ENCODE assay signal across 1 cellular context in the genomic region with DNA sequence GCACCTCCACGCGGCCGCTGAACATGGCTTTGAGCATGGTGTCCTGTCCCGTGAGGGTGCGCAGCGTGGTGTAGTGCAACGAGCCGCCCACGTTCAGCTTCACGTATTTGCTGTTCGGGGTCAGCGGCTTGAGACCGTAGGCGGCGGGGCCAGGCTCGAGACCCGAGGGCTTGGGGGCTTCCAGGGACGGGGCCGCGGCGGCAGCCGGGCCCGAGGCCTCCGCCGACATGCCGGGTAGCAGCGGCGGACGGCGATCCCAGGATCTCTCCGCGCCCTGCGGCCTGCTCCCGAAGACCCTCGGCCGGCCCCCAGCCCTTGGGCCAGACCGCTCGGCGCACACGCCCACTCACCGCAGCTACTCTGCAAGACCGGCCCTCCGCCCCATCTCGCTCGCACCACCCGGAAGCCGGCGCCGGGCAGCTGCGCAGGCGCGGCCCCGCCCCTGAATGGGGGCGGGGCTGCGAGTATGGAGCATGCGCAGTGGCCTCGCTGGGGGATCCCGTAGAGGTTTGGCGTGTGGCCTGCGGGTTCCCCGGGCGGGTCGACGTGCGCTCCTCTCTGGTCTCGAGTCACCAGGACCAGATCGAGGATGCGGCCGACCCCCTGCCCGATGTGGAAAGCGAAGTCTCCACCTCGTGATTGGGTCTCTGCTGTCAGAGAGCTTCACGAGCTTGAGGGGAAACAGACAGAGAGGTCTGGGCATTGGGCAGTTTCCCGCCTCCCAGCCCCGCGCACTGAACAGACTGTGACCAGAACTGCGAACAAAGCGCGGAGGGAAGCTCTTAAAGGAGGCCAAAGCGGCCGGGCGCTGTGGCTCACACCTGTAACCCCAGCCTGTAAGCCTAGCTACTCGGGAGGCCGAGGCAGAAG.
A peak's percentile ranks its signal among the peaks of the same experiment; 100 is the strongest.
TF ChIP-seq lines count a peak whose summit lies in the region.

A gene with protein sequence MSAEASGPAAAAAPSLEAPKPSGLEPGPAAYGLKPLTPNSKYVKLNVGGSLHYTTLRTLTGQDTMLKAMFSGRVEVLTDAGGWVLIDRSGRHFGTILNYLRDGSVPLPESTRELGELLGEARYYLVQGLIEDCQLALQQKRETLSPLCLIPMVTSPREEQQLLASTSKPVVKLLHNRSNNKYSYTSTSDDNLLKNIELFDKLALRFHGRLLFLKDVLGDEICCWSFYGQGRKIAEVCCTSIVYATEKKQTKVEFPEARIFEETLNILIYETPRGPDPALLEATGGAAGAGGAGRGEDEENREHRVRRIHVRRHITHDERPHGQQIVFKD (minus strand): TSS at position 422 of the 870 bp plus-strand sequence. CDS start 193 bp downstream, at position 229.

TF ChIP-seq in K562, 482 proteins besides CTCF, POLR2A, EP300 and RAD21 (continued from another document and continues in another):
- TF ChIP-seq, protein P1, sequence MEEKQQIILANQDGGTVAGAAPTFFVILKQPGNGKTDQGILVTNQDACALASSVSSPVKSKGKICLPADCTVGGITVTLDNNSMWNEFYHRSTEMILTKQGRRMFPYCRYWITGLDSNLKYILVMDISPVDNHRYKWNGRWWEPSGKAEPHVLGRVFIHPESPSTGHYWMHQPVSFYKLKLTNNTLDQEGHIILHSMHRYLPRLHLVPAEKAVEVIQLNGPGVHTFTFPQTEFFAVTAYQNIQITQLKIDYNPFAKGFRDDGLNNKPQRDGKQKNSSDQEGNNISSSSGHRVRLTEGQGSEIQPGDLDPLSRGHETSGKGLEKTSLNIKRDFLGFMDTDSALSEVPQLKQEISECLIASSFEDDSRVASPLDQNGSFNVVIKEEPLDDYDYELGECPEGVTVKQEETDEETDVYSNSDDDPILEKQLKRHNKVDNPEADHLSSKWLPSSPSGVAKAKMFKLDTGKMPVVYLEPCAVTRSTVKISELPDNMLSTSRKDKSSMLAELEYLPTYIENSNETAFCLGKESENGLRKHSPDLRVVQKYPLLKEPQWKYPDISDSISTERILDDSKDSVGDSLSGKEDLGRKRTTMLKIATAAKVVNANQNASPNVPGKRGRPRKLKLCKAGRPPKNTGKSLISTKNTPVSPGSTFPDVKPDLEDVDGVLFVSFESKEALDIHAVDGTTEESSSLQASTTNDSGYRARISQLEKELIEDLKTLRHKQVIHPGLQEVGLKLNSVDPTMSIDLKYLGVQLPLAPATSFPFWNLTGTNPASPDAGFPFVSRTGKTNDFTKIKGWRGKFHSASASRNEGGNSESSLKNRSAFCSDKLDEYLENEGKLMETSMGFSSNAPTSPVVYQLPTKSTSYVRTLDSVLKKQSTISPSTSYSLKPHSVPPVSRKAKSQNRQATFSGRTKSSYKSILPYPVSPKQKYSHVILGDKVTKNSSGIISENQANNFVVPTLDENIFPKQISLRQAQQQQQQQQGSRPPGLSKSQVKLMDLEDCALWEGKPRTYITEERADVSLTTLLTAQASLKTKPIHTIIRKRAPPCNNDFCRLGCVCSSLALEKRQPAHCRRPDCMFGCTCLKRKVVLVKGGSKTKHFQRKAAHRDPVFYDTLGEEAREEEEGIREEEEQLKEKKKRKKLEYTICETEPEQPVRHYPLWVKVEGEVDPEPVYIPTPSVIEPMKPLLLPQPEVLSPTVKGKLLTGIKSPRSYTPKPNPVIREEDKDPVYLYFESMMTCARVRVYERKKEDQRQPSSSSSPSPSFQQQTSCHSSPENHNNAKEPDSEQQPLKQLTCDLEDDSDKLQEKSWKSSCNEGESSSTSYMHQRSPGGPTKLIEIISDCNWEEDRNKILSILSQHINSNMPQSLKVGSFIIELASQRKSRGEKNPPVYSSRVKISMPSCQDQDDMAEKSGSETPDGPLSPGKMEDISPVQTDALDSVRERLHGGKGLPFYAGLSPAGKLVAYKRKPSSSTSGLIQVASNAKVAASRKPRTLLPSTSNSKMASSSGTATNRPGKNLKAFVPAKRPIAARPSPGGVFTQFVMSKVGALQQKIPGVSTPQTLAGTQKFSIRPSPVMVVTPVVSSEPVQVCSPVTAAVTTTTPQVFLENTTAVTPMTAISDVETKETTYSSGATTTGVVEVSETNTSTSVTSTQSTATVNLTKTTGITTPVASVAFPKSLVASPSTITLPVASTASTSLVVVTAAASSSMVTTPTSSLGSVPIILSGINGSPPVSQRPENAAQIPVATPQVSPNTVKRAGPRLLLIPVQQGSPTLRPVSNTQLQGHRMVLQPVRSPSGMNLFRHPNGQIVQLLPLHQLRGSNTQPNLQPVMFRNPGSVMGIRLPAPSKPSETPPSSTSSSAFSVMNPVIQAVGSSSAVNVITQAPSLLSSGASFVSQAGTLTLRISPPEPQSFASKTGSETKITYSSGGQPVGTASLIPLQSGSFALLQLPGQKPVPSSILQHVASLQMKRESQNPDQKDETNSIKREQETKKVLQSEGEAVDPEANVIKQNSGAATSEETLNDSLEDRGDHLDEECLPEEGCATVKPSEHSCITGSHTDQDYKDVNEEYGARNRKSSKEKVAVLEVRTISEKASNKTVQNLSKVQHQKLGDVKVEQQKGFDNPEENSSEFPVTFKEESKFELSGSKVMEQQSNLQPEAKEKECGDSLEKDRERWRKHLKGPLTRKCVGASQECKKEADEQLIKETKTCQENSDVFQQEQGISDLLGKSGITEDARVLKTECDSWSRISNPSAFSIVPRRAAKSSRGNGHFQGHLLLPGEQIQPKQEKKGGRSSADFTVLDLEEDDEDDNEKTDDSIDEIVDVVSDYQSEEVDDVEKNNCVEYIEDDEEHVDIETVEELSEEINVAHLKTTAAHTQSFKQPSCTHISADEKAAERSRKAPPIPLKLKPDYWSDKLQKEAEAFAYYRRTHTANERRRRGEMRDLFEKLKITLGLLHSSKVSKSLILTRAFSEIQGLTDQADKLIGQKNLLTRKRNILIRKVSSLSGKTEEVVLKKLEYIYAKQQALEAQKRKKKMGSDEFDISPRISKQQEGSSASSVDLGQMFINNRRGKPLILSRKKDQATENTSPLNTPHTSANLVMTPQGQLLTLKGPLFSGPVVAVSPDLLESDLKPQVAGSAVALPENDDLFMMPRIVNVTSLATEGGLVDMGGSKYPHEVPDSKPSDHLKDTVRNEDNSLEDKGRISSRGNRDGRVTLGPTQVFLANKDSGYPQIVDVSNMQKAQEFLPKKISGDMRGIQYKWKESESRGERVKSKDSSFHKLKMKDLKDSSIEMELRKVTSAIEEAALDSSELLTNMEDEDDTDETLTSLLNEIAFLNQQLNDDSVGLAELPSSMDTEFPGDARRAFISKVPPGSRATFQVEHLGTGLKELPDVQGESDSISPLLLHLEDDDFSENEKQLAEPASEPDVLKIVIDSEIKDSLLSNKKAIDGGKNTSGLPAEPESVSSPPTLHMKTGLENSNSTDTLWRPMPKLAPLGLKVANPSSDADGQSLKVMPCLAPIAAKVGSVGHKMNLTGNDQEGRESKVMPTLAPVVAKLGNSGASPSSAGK (IDR thresholded peaks at IDR 0.05), result peak; percentile 96
- TF ChIP-seq U2AF2 (optimal IDR thresholded peaks at IDR 0.05; ENCODE audit: low read depth, low read length) (no peak), E2F3 (CRISPR knock-in tag; IDR thresholded peaks at IDR 0.05) (peak; percentile 92), WHSC1 (IDR thresholded peaks at IDR 0.05; ENCODE audit: low read length) (no peak), ZNF695 (CRISPR knock-in tag; IDR thresholded peaks at IDR 0.05) (no peak), CREM (IDR thresholded peaks at IDR 0.05; ENCODE audit: low read depth) (peak; percentile 48; the same call in 1 of the 2 replicates), SMAD3 (CRISPR knock-in tag; conservative IDR thresholded peaks at IDR 0.05) (no peak), GATAD2B (IDR thresholded peaks at IDR 0.05; ENCODE audit: borderline replicate concordance) (0 out of 2 replicates have a peak, but pooled peaks have one; percentile 49), MYC (IDR thresholded peaks at IDR 0.05; ENCODE audit: low read depth, low read length) (peak; percentile 51; the same call in 1 of the 2 replicates), MYC (CRISPR knock-in tag; IDR thresholded peaks at IDR 0.05; ENCODE audit: borderline replicate concordance, low read depth) (no peak), EGR1 (conservative IDR thresholded peaks at IDR 0.05) (peak; percentile 92), RFX7 (CRISPR knock-in tag; IDR thresholded peaks at IDR 0.05) (no peak), GABPB1 (CRISPR knock-in tag; IDR thresholded peaks at IDR 0.05) (peak; percentile 65), SMAD4 (CRISPR knock-in tag; conservative IDR thresholded peaks at IDR 0.05) (peak; percentile 45; the same call in 1 of the 2 replicates), TOE1 (IDR thresholded peaks at IDR 0.05; ENCODE audit: borderline replicate concordance) (peak; percentile 66; the same call in 1 of the 2 replicates), TOE1 (CRISPR knock-in tag; IDR thresholded peaks at IDR 0.05; ENCODE audit: borderline replicate concordance, low read depth) (no peak), TRIM28 (IDR thresholded peaks at IDR 0.05) (no peak), ZNF354B (CRISPR knock-in tag; IDR thresholded peaks at IDR 0.05) (no peak), BACH1 (tag; IDR thresholded peaks at IDR 0.05) (no peak)
- TF ChIP-seq, protein P2, sequence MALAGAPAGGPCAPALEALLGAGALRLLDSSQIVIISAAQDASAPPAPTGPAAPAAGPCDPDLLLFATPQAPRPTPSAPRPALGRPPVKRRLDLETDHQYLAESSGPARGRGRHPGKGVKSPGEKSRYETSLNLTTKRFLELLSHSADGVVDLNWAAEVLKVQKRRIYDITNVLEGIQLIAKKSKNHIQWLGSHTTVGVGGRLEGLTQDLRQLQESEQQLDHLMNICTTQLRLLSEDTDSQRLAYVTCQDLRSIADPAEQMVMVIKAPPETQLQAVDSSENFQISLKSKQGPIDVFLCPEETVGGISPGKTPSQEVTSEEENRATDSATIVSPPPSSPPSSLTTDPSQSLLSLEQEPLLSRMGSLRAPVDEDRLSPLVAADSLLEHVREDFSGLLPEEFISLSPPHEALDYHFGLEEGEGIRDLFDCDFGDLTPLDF (CRISPR knock-in tag; IDR thresholded peaks at IDR 0.05), result no peak
- TF ChIP-seq, protein P3, sequence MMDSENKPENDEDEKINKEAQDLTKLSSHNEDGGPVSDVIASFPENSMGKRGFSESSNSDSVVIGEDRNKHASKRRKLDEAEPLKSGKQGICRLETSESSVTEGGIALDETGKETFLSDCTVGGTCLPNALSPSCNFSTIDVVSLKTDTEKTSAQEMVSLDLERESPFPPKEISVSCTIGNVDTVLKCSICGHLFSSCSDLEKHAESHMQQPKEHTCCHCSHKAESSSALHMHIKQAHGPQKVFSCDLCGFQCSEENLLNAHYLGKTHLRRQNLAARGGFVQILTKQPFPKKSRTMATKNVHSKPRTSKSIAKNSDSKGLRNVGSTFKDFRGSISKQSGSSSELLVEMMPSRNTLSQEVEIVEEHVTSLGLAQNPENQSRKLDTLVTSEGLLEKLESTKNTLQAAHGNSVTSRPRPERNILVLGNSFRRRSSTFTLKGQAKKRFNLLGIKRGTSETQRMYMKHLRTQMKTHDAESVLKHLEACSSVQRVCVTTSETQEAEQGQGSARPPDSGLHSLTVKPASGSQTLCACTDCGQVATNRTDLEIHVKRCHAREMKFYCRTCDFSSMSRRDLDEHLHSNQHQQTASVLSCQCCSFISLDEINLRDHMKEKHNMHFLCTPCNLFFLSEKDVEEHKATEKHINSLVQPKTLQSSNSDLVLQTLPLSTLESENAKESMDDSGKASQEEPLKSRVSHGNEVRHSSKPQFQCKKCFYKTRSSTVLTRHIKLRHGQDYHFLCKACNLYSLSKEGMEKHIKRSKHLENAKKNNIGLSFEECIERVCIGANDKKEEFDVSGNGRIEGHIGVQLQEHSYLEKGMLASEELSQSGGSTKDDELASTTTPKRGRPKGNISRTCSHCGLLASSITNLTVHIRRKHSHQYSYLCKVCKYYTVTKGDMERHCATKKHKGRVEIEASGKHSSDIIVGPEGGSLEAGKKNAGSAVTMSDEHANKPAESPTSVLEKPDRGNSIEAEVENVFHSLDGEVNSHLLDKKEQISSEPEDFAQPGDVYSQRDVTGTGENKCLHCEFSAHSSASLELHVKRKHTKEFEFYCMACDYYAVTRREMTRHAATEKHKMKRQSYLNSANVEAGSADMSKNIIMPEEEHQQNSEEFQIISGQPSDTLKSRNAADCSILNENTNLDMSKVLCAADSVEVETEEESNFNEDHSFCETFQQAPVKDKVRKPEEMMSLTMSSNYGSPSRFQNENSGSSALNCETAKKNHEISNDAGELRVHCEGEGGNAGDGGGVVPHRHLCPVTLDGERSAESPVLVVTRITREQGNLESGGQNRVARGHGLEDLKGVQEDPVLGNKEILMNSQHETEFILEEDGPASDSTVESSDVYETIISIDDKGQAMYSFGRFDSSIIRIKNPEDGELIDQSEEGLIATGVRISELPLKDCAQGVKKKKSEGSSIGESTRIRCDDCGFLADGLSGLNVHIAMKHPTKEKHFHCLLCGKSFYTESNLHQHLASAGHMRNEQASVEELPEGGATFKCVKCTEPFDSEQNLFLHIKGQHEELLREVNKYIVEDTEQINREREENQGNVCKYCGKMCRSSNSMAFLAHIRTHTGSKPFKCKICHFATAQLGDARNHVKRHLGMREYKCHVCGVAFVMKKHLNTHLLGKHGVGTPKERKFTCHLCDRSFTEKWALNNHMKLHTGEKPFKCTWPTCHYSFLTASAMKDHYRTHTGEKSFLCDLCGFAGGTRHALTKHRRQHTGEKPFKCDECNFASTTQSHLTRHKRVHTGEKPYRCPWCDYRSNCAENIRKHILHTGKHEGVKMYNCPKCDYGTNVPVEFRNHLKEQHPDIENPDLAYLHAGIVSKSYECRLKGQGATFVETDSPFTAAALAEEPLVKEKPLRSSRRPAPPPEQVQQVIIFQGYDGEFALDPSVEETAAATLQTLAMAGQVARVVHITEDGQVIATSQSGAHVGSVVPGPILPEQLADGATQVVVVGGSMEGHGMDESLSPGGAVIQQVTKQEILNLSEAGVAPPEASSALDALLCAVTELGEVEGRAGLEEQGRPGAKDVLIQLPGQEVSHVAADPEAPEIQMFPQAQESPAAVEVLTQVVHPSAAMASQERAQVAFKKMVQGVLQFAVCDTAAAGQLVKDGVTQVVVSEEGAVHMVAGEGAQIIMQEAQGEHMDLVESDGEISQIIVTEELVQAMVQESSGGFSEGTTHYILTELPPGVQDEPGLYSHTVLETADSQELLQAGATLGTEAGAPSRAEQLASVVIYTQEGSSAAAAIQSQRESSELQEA (IDR thresholded peaks at IDR 0.05; ENCODE audit: low read depth), result no peak
- TF ChIP-seq, protein P4, sequence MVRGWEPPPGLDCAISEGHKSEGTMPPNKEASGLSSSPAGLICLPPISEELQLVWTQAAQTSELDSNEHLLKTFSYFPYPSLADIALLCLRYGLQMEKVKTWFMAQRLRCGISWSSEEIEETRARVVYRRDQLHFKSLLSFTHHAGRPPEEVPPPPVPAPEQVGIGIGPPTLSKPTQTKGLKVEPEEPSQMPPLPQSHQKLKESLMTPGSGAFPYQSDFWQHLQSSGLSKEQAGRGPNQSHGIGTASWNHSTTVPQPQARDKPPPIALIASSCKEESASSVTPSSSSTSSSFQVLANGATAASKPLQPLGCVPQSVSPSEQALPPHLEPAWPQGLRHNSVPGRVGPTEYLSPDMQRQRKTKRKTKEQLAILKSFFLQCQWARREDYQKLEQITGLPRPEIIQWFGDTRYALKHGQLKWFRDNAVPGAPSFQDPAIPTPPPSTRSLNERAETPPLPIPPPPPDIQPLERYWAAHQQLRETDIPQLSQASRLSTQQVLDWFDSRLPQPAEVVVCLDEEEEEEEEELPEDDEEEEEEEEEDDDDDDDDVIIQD (CRISPR knock-in tag; IDR thresholded peaks at IDR 0.05), result no peak
